Comparison of ENCODE assay signal across 1 cellular context in the genomic region with DNA sequence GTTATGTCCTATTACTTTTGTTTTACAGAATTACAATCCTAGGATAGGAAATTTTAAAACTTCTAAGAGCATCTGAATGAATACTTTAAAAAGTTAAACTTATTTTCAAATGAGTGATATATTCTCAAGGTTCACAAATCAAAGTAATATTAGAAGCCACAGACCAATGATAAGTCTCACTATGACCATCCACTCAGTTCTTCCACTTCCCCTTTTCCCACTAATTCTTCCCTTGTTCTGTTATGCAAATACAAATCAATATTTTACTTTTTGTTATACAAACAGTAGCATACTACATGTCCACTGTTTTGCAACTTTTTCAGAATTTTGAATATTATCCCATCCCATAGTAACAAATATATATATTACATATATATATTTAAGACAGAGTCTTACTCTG.
TF ChIP-seq lines count a peak whose summit lies in the region.

No MANE protein-coding gene starts in this region.

TF ChIP-seq in K562, 482 proteins besides CTCF, POLR2A, EP300 and RAD21:
- no peak for TF ChIP-seq SMAD3 (CRISPR knock-in tag; conservative IDR thresholded peaks at IDR 0.05)
- peak; percentile 58 for TF ChIP-seq SPI1 (IDR thresholded peaks at IDR 0.05; ENCODE audit: borderline replicate concordance, low read depth, low read length)
- TF ChIP-seq, protein P1, sequence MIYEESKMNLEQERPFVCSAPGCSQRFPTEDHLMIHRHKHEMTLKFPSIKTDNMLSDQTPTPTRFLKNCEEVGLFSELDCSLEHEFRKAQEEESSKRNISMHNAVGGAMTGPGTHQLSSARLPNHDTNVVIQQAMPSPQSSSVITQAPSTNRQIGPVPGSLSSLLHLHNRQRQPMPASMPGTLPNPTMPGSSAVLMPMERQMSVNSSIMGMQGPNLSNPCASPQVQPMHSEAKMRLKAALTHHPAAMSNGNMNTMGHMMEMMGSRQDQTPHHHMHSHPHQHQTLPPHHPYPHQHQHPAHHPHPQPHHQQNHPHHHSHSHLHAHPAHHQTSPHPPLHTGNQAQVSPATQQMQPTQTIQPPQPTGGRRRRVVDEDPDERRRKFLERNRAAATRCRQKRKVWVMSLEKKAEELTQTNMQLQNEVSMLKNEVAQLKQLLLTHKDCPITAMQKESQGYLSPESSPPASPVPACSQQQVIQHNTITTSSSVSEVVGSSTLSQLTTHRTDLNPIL (CRISPR knock-in tag; IDR thresholded peaks at IDR 0.05), result no peak
- TF ChIP-seq PPARD (CRISPR knock-in tag; IDR thresholded peaks at IDR 0.05), result no peak
- TF ChIP-seq FOXK1 (CRISPR knock-in tag; IDR thresholded peaks at IDR 0.05; ENCODE audit: borderline replicate concordance), result no peak
